In the genomic region with DNA sequence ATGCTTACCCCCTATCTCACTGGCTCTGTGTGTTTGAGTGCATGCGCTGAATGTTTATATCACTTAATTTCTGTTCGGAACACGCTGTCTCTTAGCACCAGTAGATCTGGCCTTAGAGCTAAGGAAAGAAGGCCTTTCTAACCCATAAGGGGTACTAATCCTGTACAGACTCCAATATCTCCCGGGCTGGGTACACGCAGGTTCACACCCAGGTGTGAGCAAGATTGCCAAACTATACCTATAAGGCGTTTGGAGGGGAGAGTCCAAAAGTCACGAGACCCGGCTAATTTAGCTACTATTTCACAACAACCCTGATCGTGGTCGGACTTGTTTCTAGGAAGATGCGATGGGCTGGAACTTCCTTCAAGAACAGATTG, we compare ENCODE assay signal across 8 cellular contexts. TPM values are rescaled to one million over a fixed set of nuclear protein-coding genes. Genes with fewer than 3 reads are reported as not detected.
DNase-seq lines count a peak whose midpoint lies in the region; ATAC-seq and TF ChIP-seq lines count a peak whose summit lies in the region.

No MANE protein-coding gene starts in this region.

- TF ChIP-seq CTCF in GM12865 (IDR thresholded peaks at IDR 0.05; ENCODE audit: insufficient read depth, low read depth, low read length, missing control alignments) (no peak), lung (IDR thresholded peaks at IDR 0.05; ENCODE audit: control extremely low read depth, extremely low read depth) (no peak)

- in situ Hi-C loops in KBM-7 (cut with MboI; ENCODE audit: low pct_unique_long_range_greater_than_20kb, low sequenced_read_pairs): no loop called here

- DNase-seq in GM12865 (ENCODE audit: low read depth) (no peak), lung (ENCODE audit: low spot score) (no peak), aorta (no peak), KBM-7 (no peak), DMS153 (lab: John Stamatoyannopoulos, UW) (no peak)

- H3K4me1 ChIP-seq in lung (ENCODE audit: control insufficient read depth in 2 of 2, insufficient read depth in 2 of 2, low read length in 2 of 2) (peaks cover 6 to 11% of the 10 kb centered on the region in 2 donors), aorta (ENCODE audit: control insufficient read depth in 1 of 2, insufficient read depth in 2 of 2, low read length in 2 of 2) (peaks cover 0 to 2% of the 10 kb centered on the region in 2 donors)

- 17% methylated on average over 11 of the region's 11 CpGs for WGBS in lung, 2 donors
- WGBS in aorta, 2 donors: 22 to 25% methylated on average over 11 of the region's 11 CpGs

- H3K36me3 ChIP-seq in lung (ENCODE audit: control insufficient read depth in 2 of 2, insufficient read depth in 2 of 2, low read length in 2 of 2) (peaks cover 0 to 2% of the 10 kb centered on the region in 2 donors), aorta (ENCODE audit: control insufficient read depth in 1 of 2, insufficient read depth in 2 of 2, low read length in 1 of 2) (no peaks in the 10 kb centered on the region)

- H3K27ac ChIP-seq in angular gyrus (ENCODE audit: low read depth, low read length): peak overlapping the region; percentile 82
- peak overlapping the region; percentile 90 to 98 for H3K27ac ChIP-seq in lung (ENCODE audit: low read depth in 1 of 2, low read length in 1 of 2)
- H3K27ac ChIP-seq in aorta (ENCODE audit: low read depth in 1 of 2, low read length in 2 of 2): peak overlapping the region in 1 of 2 donors; percentile 89

- H3K4me3 ChIP-seq in GM12865 (ENCODE audit: low read depth, low read length) (peak overlapping the region; percentile 74), lung (peak overlapping the region; percentile 98), aorta (ENCODE audit: low read length in 2 of 2) (peak overlapping the region; percentile 82 to 99)

- ATAC-seq in HG03442 (IDR thresholded peaks at IDR 0.05; ENCODE audit: unreplicated experiment): peak; percentile 1
- ATAC-seq in lung (ENCODE audit: insufficient read depth, low FRiP score): no peak
- no peak for ATAC-seq in aorta (ENCODE audit: low FRiP score)
- ATAC-seq in HG02981 (IDR thresholded peaks at IDR 0.05; ENCODE audit: unreplicated experiment): no peak

- H3K27me3 ChIP-seq in lung (ENCODE audit: control insufficient read depth, insufficient read depth) (no peaks in the 10 kb centered on the region), aorta (ENCODE audit: control insufficient read depth in 1 of 2, insufficient read depth in 2 of 2, low read length in 1 of 2) (no peaks in the 10 kb centered on the region)

- H3K9me3 ChIP-seq in lung (ENCODE audit: control insufficient read depth in 2 of 2, insufficient read depth in 1 of 2, low read length in 1 of 2) (no peaks in the 10 kb centered on the region), aorta (ENCODE audit: control insufficient read depth, low read length) (no peaks in the 10 kb centered on the region)

- intact Hi-C loops in aorta (cut with DNase I): no loop called here

RNA-seq across cellular contexts. Expression of gene PDSS1, which starts 0.7 kb away (rescaled TPM):
- total RNA-seq in lung: 1 to 10 TPM; 8.3 to 9.7 TPM
- 10 to 100 TPM; 11.4 to 16.8 TPM for polyA plus RNA-seq in lung
- total RNA-seq in aorta: 1 to 10 TPM; 2.5 to 4.2 TPM
- 1 to 10 TPM; 1.8 to 6.6 TPM for polyA plus RNA-seq in aorta
